ENCODE assay signal across 26 cellular contexts in genomic region chr3:195113536-195113935, GRCh38.
"Had no signal": no experiment of that assay in that cellular context is flagged by ENCODE, and none has a peak within 500 bp of the region (broad histone marks: within the 10 kb centered on the region; RNA-seq: fewer than 3 reads in every experiment).

No MANE protein-coding gene starts in this region.

- H3K27ac Mint-ChIP-seq: memory B cell; nephron; progenitor cell of endocrine pancreas; stimulated activated memory B cell treated with anti-CD40 and anti-IgM and Interleukin-4, amounts not matched to agents 10 μg/mL and 1 μg/mL and 100 μg/mL, for 72 hours; type B pancreatic cell had no signal

- H3K4me1 ChIP-seq: foreskin keratinocyte, parathyroid adenoma, right lobe of liver, testis, tibial artery had no signal

- H2AFZ ChIP-seq: hepatocyte, neural progenitor cell, parathyroid adenoma had no signal

- H3K9me3 Mint-ChIP-seq: memory B cell; naive thymus-derived CD4-positive, alpha-beta T cell; nephron; neural progenitor cell; stimulated activated memory B cell treated with anti-CD40 and anti-IgM and Interleukin-4, amounts not matched to agents 10 μg/mL and 1 μg/mL and 100 μg/mL, for 72 hours; type B pancreatic cell had no signal

- H3K9ac ChIP-seq: neural progenitor cell, parathyroid adenoma had no signal

- H3K27ac ChIP-seq: dorsolateral prefrontal cortex, foreskin keratinocyte, gastroesophageal sphincter, heart left ventricle, hepatocyte, neural progenitor cell, parathyroid adenoma, right lobe of liver, testis, tibial artery had no signal

- H3K27me3 ChIP-seq: dorsolateral prefrontal cortex, foreskin keratinocyte, gastroesophageal sphincter, heart left ventricle, hepatocyte, neural progenitor cell, right lobe of liver, testis, tibial artery had no signal

- H3K4me3 ChIP-seq: gastroesophageal sphincter, heart left ventricle, hepatocyte, lung, neural progenitor cell, right lobe of liver, smooth muscle cell, testis, tibial artery had no signal

- H3K36me3 Mint-ChIP-seq: naive thymus-derived CD4-positive, alpha-beta T cell; neural progenitor cell; stimulated activated memory B cell treated with anti-CD40 and anti-IgM and Interleukin-4, amounts not matched to agents 10 μg/mL and 1 μg/mL and 100 μg/mL, for 72 hours; type B pancreatic cell had no signal

- H3K4me2 ChIP-seq: hepatocyte, neural progenitor cell, smooth muscle cell had no signal

- H3K4me3 Mint-ChIP-seq: memory B cell; naive thymus-derived CD4-positive, alpha-beta T cell; nephron; neural progenitor cell; stimulated activated memory B cell treated with anti-CD40 and anti-IgM and Interleukin-4, amounts not matched to agents 10 μg/mL and 1 μg/mL and 100 μg/mL, for 72 hours; type B pancreatic cell had no signal

- H3K9me3 ChIP-seq: gastroesophageal sphincter, heart left ventricle, right lobe of liver, testis, tibial artery had no signal

- ATAC-seq: foreskin keratinocyte; gastroesophageal sphincter; heart left ventricle; naive thymus-derived CD4-positive, alpha-beta T cell; right lobe of liver; stimulated activated memory B cell treated with anti-CD40 and anti-IgM and Interleukin-4, amounts not matched to agents 10 μg/mL and 1 μg/mL and 100 μg/mL, for 72 hours; stimulated activated naive CD8-positive, alpha-beta T cell treated with anti-CD3 and anti-CD28 coated beads, Interleukin-15, Interleukin-2, amounts not matched to agents 100 U/mL and 50 U/mL, for 24 hours had no signal

- H3K36me3 ChIP-seq: gastroesophageal sphincter, heart left ventricle, neural progenitor cell, right lobe of liver, tibial artery had no signal

- DNase-seq: cerebellar nuclear complex; dorsolateral prefrontal cortex; effector CD4-positive, alpha-beta T cell; foreskin keratinocyte; heart left ventricle; midbrain; naive thymus-derived CD4-positive, alpha-beta T cell; right lobe of liver; stimulated activated CD4-positive, alpha-beta T cell treated with anti-CD3 and anti-CD28 coated beads, Interleukin-2, amount 100 ng/mL, for 24 hours; stimulated activated CD4-positive, alpha-beta T cell treated with anti-CD3 and anti-CD28 coated beads, Interleukin-4, amount 100 ng/mL, for 24 hours; stimulated activated naive CD8-positive, alpha-beta T cell treated with anti-CD3 and anti-CD28 coated beads, Interleukin-15, Interleukin-2, amounts not matched to agents 100 U/mL and 50 U/mL, for 24 hours; testis had no signal

- H3K79me2 ChIP-seq: hepatocyte, parathyroid adenoma had no signal

- FAIRE-seq: islet of Langerhans, urothelium cell line had no signal
